Comparison of ENCODE assay signal across 8 cellular contexts in the genomic region with DNA sequence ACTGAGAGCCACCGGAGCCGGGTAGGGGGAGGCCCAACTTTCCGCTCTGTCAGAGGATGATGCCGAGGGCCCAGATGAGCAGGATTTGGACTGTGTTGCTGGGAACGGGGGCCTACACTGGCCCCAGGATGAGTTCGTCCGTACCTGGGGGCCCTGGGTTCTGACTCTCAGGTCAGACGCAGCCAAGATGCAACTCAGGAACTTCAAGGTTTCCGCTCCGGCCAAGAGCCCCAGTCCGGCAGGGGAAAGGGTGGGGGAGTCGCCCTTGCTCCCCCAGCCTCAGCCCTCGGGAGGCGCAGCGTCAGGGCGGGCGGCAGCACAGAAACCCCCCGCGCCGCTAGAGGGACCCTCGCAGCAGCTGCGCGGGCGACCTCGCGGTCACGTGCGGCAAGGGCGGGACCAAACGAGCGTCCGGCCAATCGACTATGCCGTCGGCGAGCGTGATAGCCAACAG. TPM values are rescaled to one million over a fixed set of nuclear protein-coding genes. Genes with fewer than 3 reads are reported as not detected.
DNase-seq lines count a peak whose midpoint lies in the region; ATAC-seq, FAIRE-seq and TF ChIP-seq lines count a peak whose summit lies in the region.

No MANE protein-coding gene starts in this region.

- no peaks in the 10 kb centered on the region for H3K27me3 ChIP-seq in PC-9 (ENCODE audit: insufficient read depth, low read depth)
- no peaks in the 10 kb centered on the region for H3K27me3 ChIP-seq in neuron (ENCODE audit: insufficient read depth, low read length)

- CTCF ChIA-PET in PC-9 (lab: Charles Lee) = interaction anchor here (0.6 to 1.2 kb wide), 5 partner anchors 13 to 165 kb away, joined by 3 to 4 read pairs (median 3); no protein-coding TSS in a partner anchor

- H2AFZ ChIP-seq in PC-9 = peak overlapping the region; percentile 96
- H2AFZ ChIP-seq in neuron (ENCODE audit: low read depth, low read length) = peak overlapping the region; percentile 64

- H3K4me2 ChIP-seq in PC-9 = peak overlapping the region; percentile 93

- no peaks in the 10 kb centered on the region for H4K20me1 ChIP-seq in PC-9 (ENCODE audit: insufficient read depth)

- DNase-seq in D341Med (ENCODE audit: low spot score) = peak; percentile 95
- DNase-seq in HT1080 (ENCODE audit: low read depth) = peak; percentile 93
- peak in 1 of 2 experiments; percentile 80 for DNase-seq in PC-9
- peak; percentile 79 for DNase-seq in activated gamma-delta T cell treated with anti-CD3 and anti-CD28 coated beads, Interleukin-2, amount 50 U/mL, for 16 hours (ENCODE audit: low read depth)
- peak; percentile 96 to 98 for DNase-seq in frontal cortex (ENCODE audit: low spot score in 2 of 2)

- H3K4me3 ChIP-seq in PC-9 = peak overlapping the region; percentile 76
- H3K4me3 ChIP-seq in neuron (ENCODE audit: low read length) = peak overlapping the region; percentile 68

- peak; percentile 75 for TF ChIP-seq CTCF in PC-9 (conservative IDR thresholded peaks at IDR 0.05)

- peaks cover 25% of the 10 kb centered on the region for H3F3A ChIP-seq in PC-9 (ENCODE audit: insufficient read depth, low read depth)

- no TSS peak for BruUV-seq in PC-9 (replicated peaks; lab: Mats Ljungman, UMichigan)

- H3K4me1 ChIP-seq in PC-9 (replicated peaks; ENCODE audit: insufficient read depth) (peaks cover 14% of the 10 kb centered on the region), neuron (ENCODE audit: insufficient read depth, low read length) (peaks cover 4% of the 10 kb centered on the region)

- H3K9me2 ChIP-seq in PC-9 (ENCODE audit: insufficient read depth) = no peaks in the 10 kb centered on the region

- H3K36me3 ChIP-seq in PC-9 (ENCODE audit: low read depth) (no peaks in the 10 kb centered on the region), neuron (ENCODE audit: insufficient read depth, low read length) (peaks cover 7% of the 10 kb centered on the region)

- peaks cover 15% of the 10 kb centered on the region for H3K79me2 ChIP-seq in PC-9 (ENCODE audit: low read depth)

- H3K9me3 ChIP-seq in PC-9 (ENCODE audit: insufficient read depth, low read depth) = no peaks in the 10 kb centered on the region
- no peaks in the 10 kb centered on the region for H3K9me3 ChIP-seq in neuron (ENCODE audit: low read length)

- no peak for FAIRE-seq in frontal cortex (lab: Jason Lieb, UNC)

- peak; percentile 71 for ATAC-seq in GM21390 (IDR thresholded peaks at IDR 0.05; ENCODE audit: unreplicated experiment)

- intact Hi-C loops in PC-9 (cut with micrococcal nuclease; ENCODE audit: unreplicated experiment) = loop anchor here (1.0 to 10.0 kb wide), 5 partner anchors 96 to 239 kb away; a partner anchor contains a TSS

- H3K27ac ChIP-seq in PC-9 (peak overlapping the region; percentile 71), temporal lobe (ENCODE audit: low read depth, low read length) (peak overlapping the region; percentile 98)

- POLR2A ChIA-PET in PC-9 (lab: Charles Lee; ENCODE audit: unreplicated experiment) = interaction anchor here (1.3 kb wide), 1 partner anchor 13 kb away, joined by 5 read pairs; a partner anchor contains a TSS

RNA-seq across cellular contexts. Expression of a gene that starts 0.2 kb away (rescaled TPM):
- total RNA-seq in HT1080 (2014; rRNA removed; shearing (Covaris generic)) = 237 and 263 TPM in 2 replicates
- 188 and 220 TPM in 2 replicates for polyA plus RNA-seq in HT1080 (2015; cell fraction: cytosol; rRNA removed)
- polyA plus RNA-seq in HT1080 (2015; cell fraction: nucleus; rRNA removed) = 92.7 and 94.5 TPM in 2 replicates
- total RNA-seq in PC-9 (2021) (97.5 and 106 TPM in 2 replicates), frontal cortex (50.5 TPM), temporal lobe (47.0 TPM)

RNA-seq across cellular contexts. Expression of a gene that starts 13.5 kb away (rescaled TPM):
- 20.1 and 23.1 TPM in 2 replicates for total RNA-seq in HT1080 (2014; rRNA removed; shearing (Covaris generic))
- polyA plus RNA-seq in HT1080 (2015; cell fraction: cytosol; rRNA removed) = 9.9 and 10.3 TPM in 2 replicates
- 8.5 and 10.3 TPM in 2 replicates for polyA plus RNA-seq in HT1080 (2015; cell fraction: nucleus; rRNA removed)
- 38.2 and 40.6 TPM in 2 replicates for total RNA-seq in PC-9 (2021)
- total RNA-seq in frontal cortex = 17.9 TPM
- total RNA-seq in temporal lobe = 11.8 TPM

RNA-seq across cellular contexts. Expression of a gene that starts 16.9 kb away (rescaled TPM):
- 1.6 and 3.1 TPM in 2 replicates for total RNA-seq in HT1080 (2014; rRNA removed; shearing (Covaris generic))
- 2.8 and 3.4 TPM in 2 replicates for polyA plus RNA-seq in HT1080 (2015; cell fraction: cytosol; rRNA removed)
- 2.6 and 2.7 TPM in 2 replicates for polyA plus RNA-seq in HT1080 (2015; cell fraction: nucleus; rRNA removed)
- total RNA-seq in PC-9 (2021) = 0.46 and 1.2 TPM in 2 replicates
- total RNA-seq in frontal cortex = not detected
- total RNA-seq in temporal lobe = not detected

RNA-seq across cellular contexts. Expression of a gene that starts 27.3 kb away (rescaled TPM):
- 21.3 and 25.1 TPM in 2 replicates for total RNA-seq in HT1080 (2014; rRNA removed; shearing (Covaris generic))
- polyA plus RNA-seq in HT1080 (2015; cell fraction: cytosol; rRNA removed) = 20.2 and 22.9 TPM in 2 replicates
- 8.7 and 9.0 TPM in 2 replicates for polyA plus RNA-seq in HT1080 (2015; cell fraction: nucleus; rRNA removed)
- total RNA-seq in PC-9 (2021) (33.9 and 48.0 TPM in 2 replicates), frontal cortex (5.7 TPM), temporal lobe (3.0 TPM)

RNA-seq across cellular contexts. Expression of a gene that starts 41.8 kb away (rescaled TPM):
- not detected in 2 replicates for total RNA-seq in HT1080 (2014; rRNA removed; shearing (Covaris generic))
- polyA plus RNA-seq in HT1080 (2015; cell fraction: cytosol; rRNA removed) = not detected in 2 replicates
- polyA plus RNA-seq in HT1080 (2015; cell fraction: nucleus; rRNA removed) = not detected in 2 replicates
- total RNA-seq in PC-9 (2021) = 4.5 and 7.1 TPM in 2 replicates
- not detected for total RNA-seq in frontal cortex
- not detected for total RNA-seq in temporal lobe
